ENCODE assay signal across 20 cellular contexts in genomic region chr19:33382006-33382405, GRCh38. TPM values are rescaled to one million over a fixed set of nuclear protein-coding genes. Genes with fewer than 3 reads are reported as not detected.
DNase-seq lines count a peak whose midpoint lies in the region; ATAC-seq, FAIRE-seq and TF ChIP-seq lines count a peak whose summit lies in the region.
"Had no signal": no experiment of that assay in that cellular context is flagged by ENCODE, and none has a peak within 500 bp of the region (broad histone marks: within the 10 kb centered on the region; RNA-seq: fewer than 3 reads in every experiment).

No MANE protein-coding gene starts in this region.

- ATAC-seq in K562 (no peak), GM19035 (IDR thresholded peaks at IDR 0.05; ENCODE audit: unreplicated experiment) (no peak), HG02610 (IDR thresholded peaks at IDR 0.05; ENCODE audit: unreplicated experiment) (no peak), GM21619 (IDR thresholded peaks at IDR 0.05; ENCODE audit: unreplicated experiment) (no peak)

- no peaks in the 10 kb centered on the region for H3K27me3 ChIP-seq in H9 (ENCODE audit: insufficient read depth, low read length)
- no peaks in the 10 kb centered on the region for H3K27me3 ChIP-seq in K562 (ENCODE audit: control insufficient read depth in 2 of 2, insufficient read depth in 2 of 2, low read length in 2 of 2)
- no peaks in the 10 kb centered on the region for H3K27me3 ChIP-seq in trophoblast cell (ENCODE audit: insufficient read depth, low read length)
- H3K27me3 ChIP-seq: BE2C, Peyer's patch, SJSA1 had no signal

- peak overlapping the region; percentile 40 for H3K27ac Mint-ChIP-seq in activated naive CD4-positive, alpha-beta T cell treated with anti-CD3 and anti-CD28 coated beads for 36 hours
- peak overlapping the region in 2 of 3 experiments; percentile 15 to 17; a peak in 3 of 7 replicates for H3K27ac Mint-ChIP-seq in H9

- WGBS in H9 (ENCODE audit: extremely low coverage, insufficient read length, low lambda C conversion rate), result no CpG with 5 or more reads among the region's 4 CpGs
- WGBS in K562 (ENCODE audit: insufficient coverage, low coverage, missing lambda C conversion rate), result 78% methylated on average over 4 of the region's 4 CpGs
- no CpG with 5 or more reads among the region's 4 CpGs for WGBS in trophoblast cell (ENCODE audit: extremely low coverage, insufficient coverage, insufficient read length)

- H3K4me1 ChIP-seq in H9 (ENCODE audit: insufficient read depth, low read length) (peaks cover 2% of the 10 kb centered on the region; the same call in 1 of the 2 replicates), K562 (replicated peaks in 1 of 2; ENCODE audit: control insufficient read depth in 2 of 2, insufficient read depth in 2 of 2, low read length in 2 of 2) (peaks cover 0 to 2% of the 10 kb centered on the region in 2 experiments; a peak in 1 of 5 replicates), trophoblast cell (ENCODE audit: control insufficient read depth in 1 of 2, insufficient read depth in 2 of 2, low read length in 2 of 2) (peaks cover 0 to 4% of the 10 kb centered on the region in 2 experiments)

- CTCF ChIA-PET in activated naive CD4-positive, alpha-beta T cell treated with anti-CD3 and anti-CD28 coated beads for 36 hours (lab: Charles Lee), result no interaction called here
- CTCF ChIA-PET in K562 (lab: Yijun Ruan, JAX; ENCODE audit: low intra/inter-chr PET ratio), result no interaction called here

- no peaks in the 10 kb centered on the region for H3K9me1 ChIP-seq in K562 (ENCODE audit: control insufficient read depth, insufficient read depth, low read length)

- no TSS peak for BruUV-seq in K562 (replicated peaks; lab: Mats Ljungman, UMichigan)

- H4K91ac ChIP-seq in H9 (ENCODE audit: insufficient read length, low read depth, low read length) (no peak overlapping the region), trophoblast cell (ENCODE audit: low read depth, low read length) (no peak overlapping the region)

- TF ChIP-seq RAD21 in K562 (CRISPR knock-in tag; conservative IDR thresholded peaks at IDR 0.05 in 1 of 2, IDR thresholded peaks at IDR 0.05 in 1 of 2), result no peak

- no peak for DNase-seq in activated naive CD4-positive, alpha-beta T cell treated with anti-CD3 and anti-CD28 coated beads for 36 hours
- no peak for DNase-seq in activated naive CD4-positive, alpha-beta T cell (lab: John Stamatoyannopoulos, UW)
- DNase-seq in H9 (no peak), K562 (ENCODE audit: extremely low read depth in 1 of 4, low spot score in 3 of 4) (no peak), trophoblast cell (no peak)
- DNase-seq: BE2C, DND-41, KBM-7, NCI-H1092, NCI-H1436, NCI-H1930, NCI-H510A had no signal

- TF ChIP-seq EP300 in K562 (IDR thresholded peaks at IDR 0.05; ENCODE audit: low read length), result no peak

- POLR2A ChIA-PET in K562 (lab: Yijun Ruan, JAX), result interaction anchor here (0.6 to 6.1 kb wide), 7 partner anchors 9 to 989 kb away, joined by 3 to 50 read pairs (median 4); partner anchors contain the start of gene CEBPG

- peaks cover 6% of the 10 kb centered on the region for H3K79me1 ChIP-seq in H9 (ENCODE audit: insufficient read depth, low read depth, low read length, poor library complexity, severe bottlenecking)
- no peaks in the 10 kb centered on the region for H3K79me1 ChIP-seq in trophoblast cell (ENCODE audit: low read length)

- H3K4me1 Mint-ChIP-seq in activated naive CD4-positive, alpha-beta T cell treated with anti-CD3 and anti-CD28 coated beads for 36 hours (ENCODE audit: low read depth), result peaks cover 37% of the 10 kb centered on the region
- H3K4me1 Mint-ChIP-seq in H9, result peaks cover 37% of the 10 kb centered on the region in 2 experiments

- H3K14ac ChIP-seq in H9 (ENCODE audit: insufficient read depth, low read length) (no peak overlapping the region), trophoblast cell (ENCODE audit: low read length) (no peak overlapping the region)

- H2BK12ac ChIP-seq in H9 (ENCODE audit: insufficient read length, low read depth, low read length) (no peak overlapping the region), trophoblast cell (ENCODE audit: low read length) (no peak overlapping the region)

- no peak overlapping the region for H3K4me2 ChIP-seq in H9 (ENCODE audit: insufficient read depth, insufficient read length, low read length)
- no peak overlapping the region for H3K4me2 ChIP-seq in K562 (ENCODE audit: insufficient read depth, low read length)
- H3K4me2 ChIP-seq in trophoblast cell (ENCODE audit: low read length), result no peak overlapping the region

- H3K9ac ChIP-seq in H9 (ENCODE audit: extremely low read depth, insufficient read length, low read length) (no peak overlapping the region), K562 (ENCODE audit: insufficient read depth in 1 of 2, low read depth in 2 of 2, low read length in 2 of 2) (no peak overlapping the region), trophoblast cell (ENCODE audit: low read length) (no peak overlapping the region)

- peaks cover 29% of the 10 kb centered on the region for H3K36me3 ChIP-seq in K562 (ENCODE audit: control insufficient read depth, insufficient read depth, low read length)
- H3K36me3 ChIP-seq in trophoblast cell (ENCODE audit: control insufficient read depth in 1 of 2, insufficient read depth in 2 of 2, low read length in 2 of 2), result peaks cover 7 to 15% of the 10 kb centered on the region in 2 experiments

- TF ChIP-seq POLR2A in K562 (conservative IDR thresholded peaks at IDR 0.05), result 0 out of 2 replicates have a peak, but pooled peaks have one; percentile 24

- H4K12ac ChIP-seq in trophoblast cell (ENCODE audit: low read depth, low read length), result no peak overlapping the region

- H3K4ac ChIP-seq in H9 (ENCODE audit: low read depth, low read length) (no peak overlapping the region), trophoblast cell (ENCODE audit: low read depth, low read length) (peak overlapping the region; percentile 19)

- peaks cover 27% of the 10 kb centered on the region for H3K36me3 Mint-ChIP-seq in activated naive CD4-positive, alpha-beta T cell treated with anti-CD3 and anti-CD28 coated beads for 36 hours (ENCODE audit: low read depth)
- peaks cover 7 to 19% (median 9%) of the 10 kb centered on the region in 3 experiments; a peak in 6 of 7 replicates for H3K36me3 Mint-ChIP-seq in H9 (ENCODE audit: insufficient read depth in 1 of 3, low read depth in 3 of 3)

- H3K9me3 ChIP-seq in H9 (ENCODE audit: control insufficient read depth, low read depth, low read length), result no peaks in the 10 kb centered on the region
- no peaks in the 10 kb centered on the region for H3K9me3 ChIP-seq in K562 (replicated peaks; ENCODE audit: control insufficient read depth, insufficient read depth, low read depth, low read length)
- no peaks in the 10 kb centered on the region for H3K9me3 ChIP-seq in trophoblast cell (ENCODE audit: insufficient read depth, low read depth, low read length)
- H3K9me3 ChIP-seq: BE2C, Peyer's patch, SJSA1 had no signal

- no peak overlapping the region for H3K18ac ChIP-seq in H9 (ENCODE audit: insufficient read length, low read depth, low read length)
- no peak overlapping the region for H3K18ac ChIP-seq in trophoblast cell (ENCODE audit: low read length)

- H2BK5ac ChIP-seq in H9 (ENCODE audit: insufficient read length, low read length) (no peak overlapping the region), trophoblast cell (ENCODE audit: low read depth, low read length, poor library complexity) (no peak overlapping the region)

- H2BK15ac ChIP-seq in H9 (ENCODE audit: low read depth, low read length), result no peak overlapping the region

- H4K20me1 ChIP-seq in H9 (ENCODE audit: control insufficient read depth, insufficient read depth, insufficient read length) (peaks cover 2% of the 10 kb centered on the region), K562 (replicated peaks; ENCODE audit: control insufficient read depth, insufficient read depth, low read length) (peaks cover 81% of the 10 kb centered on the region)

- no peak overlapping the region for H2AK5ac ChIP-seq in H9 (ENCODE audit: insufficient read length, low read length)
- no peak overlapping the region for H2AK5ac ChIP-seq in trophoblast cell (ENCODE audit: low read length)

- H2BK120ac ChIP-seq in H9 (ENCODE audit: low read depth, low read length, poor library complexity, severe bottlenecking) (no peak overlapping the region), trophoblast cell (ENCODE audit: insufficient read depth, low read length, poor library complexity) (no peak overlapping the region)

- intact Hi-C loops in activated naive CD4-positive, alpha-beta T cell treated with anti-CD3 and anti-CD28 coated beads for 36 hours (cut with micrococcal nuclease), result no loop called here
- intact Hi-C loops in K562 (cut with micrococcal nuclease), result no loop called here

- TF ChIP-seq CTCF in H9 (conservative IDR thresholded peaks at IDR 0.05), result no peak
- no peak for TF ChIP-seq CTCF in K562 (IDR thresholded peaks at IDR 0.05 in 2 of 3, conservative IDR thresholded peaks at IDR 0.05 in 1 of 3; ENCODE audit: insufficient read depth in 2 of 3, low read depth in 1 of 3, low read length in 3 of 3)

- H3K4me3 Mint-ChIP-seq in activated naive CD4-positive, alpha-beta T cell treated with anti-CD3 and anti-CD28 coated beads for 36 hours, result no peak overlapping the region
- no peak overlapping the region for H3K4me3 Mint-ChIP-seq in H9

- H3K4me3 ChIP-seq in K562 (no peak overlapping the region), trophoblast cell (ENCODE audit: low read depth, low read length) (no peak overlapping the region)
- H3K4me3 ChIP-seq: Peyer's patch, SJSA1 had no signal

- H3K23ac ChIP-seq in H9 (ENCODE audit: insufficient read length, low read depth, low read length), result no peak overlapping the region
- H3K23ac ChIP-seq in trophoblast cell (ENCODE audit: low read length), result no peak overlapping the region

- no peak overlapping the region for H3K56ac ChIP-seq in H9 (ENCODE audit: insufficient read length, low read depth, low read length)

- no peak overlapping the region for H3T11ph ChIP-seq in H9 (ENCODE audit: low read length)

- no peak for FAIRE-seq in K562 (lab: Jason Lieb, UNC)
- FAIRE-seq: A204.1, GM12891, H1 had no signal

- H2AFZ ChIP-seq in H9 (ENCODE audit: low read length), result no peak overlapping the region
- no peak overlapping the region for H2AFZ ChIP-seq in K562 (ENCODE audit: low read depth, low read length)
- H2AFZ ChIP-seq in trophoblast cell (ENCODE audit: insufficient read depth, low read length, poor library complexity), result no peak overlapping the region

- H3K27ac ChIP-seq in H9 (ENCODE audit: insufficient read length, low read depth, low read length) (no peak overlapping the region), K562 (ENCODE audit: extremely low read depth, low read depth, low read length) (no peak overlapping the region), trophoblast cell (ENCODE audit: low read depth, low read length) (no peak overlapping the region)
- H3K27ac ChIP-seq: Peyer's patch, SJSA1 had no signal

- no peak overlapping the region for H4K5ac ChIP-seq in H9 (ENCODE audit: insufficient read length, low read depth, low read length)

- no peaks in the 10 kb centered on the region for H3K23me2 ChIP-seq in H9 (ENCODE audit: insufficient read length, low read depth, low read length, poor library complexity, severe bottlenecking)

- H3K27me3 Mint-ChIP-seq in activated naive CD4-positive, alpha-beta T cell treated with anti-CD3 and anti-CD28 coated beads for 36 hours (ENCODE audit: low read depth), result no peaks in the 10 kb centered on the region
- no peaks in the 10 kb centered on the region for H3K27me3 Mint-ChIP-seq in H9 (ENCODE audit: low read depth)

- in situ Hi-C loops in K562 (cut with MboI), result no loop called here

- no peak overlapping the region for H4K8ac ChIP-seq in H9 (replicated peaks; ENCODE audit: insufficient read length, low read depth, low read length)
- H4K8ac ChIP-seq in trophoblast cell (ENCODE audit: low read depth, low read length), result no peak overlapping the region

- H2BK20ac ChIP-seq in H9 (ENCODE audit: low read depth, low read length, poor library complexity, severe bottlenecking), result no peak overlapping the region

- no peaks in the 10 kb centered on the region for H3K9me3 Mint-ChIP-seq in activated naive CD4-positive, alpha-beta T cell treated with anti-CD3 and anti-CD28 coated beads for 36 hours
- H3K9me3 Mint-ChIP-seq in H9, result no peaks in the 10 kb centered on the region

- H3K79me2 ChIP-seq in H9 (ENCODE audit: insufficient read depth, low read length) (peaks cover 13% of the 10 kb centered on the region; the same call in 1 of the 2 replicates), K562 (ENCODE audit: control insufficient read depth, insufficient read depth, low read length) (peaks cover 52% of the 10 kb centered on the region), trophoblast cell (ENCODE audit: control insufficient read depth, insufficient read depth, low read length, poor library complexity) (peaks cover 4% of the 10 kb centered on the region)

RNA-seq across cellular contexts. Expression of gene CEBPG, which starts 8.5 kb away (rescaled TPM):
- total RNA-seq in activated naive CD4-positive, alpha-beta T cell treated with anti-CD3 and anti-CD28 coated beads for 36 hours, result 10 to 100 TPM; 37.3 to 38.7 TPM
- 33.7 and 33.9 TPM in 2 replicates for total RNA-seq in H9 (2021)
- total RNA-seq in K562 (2011; cell fraction: chromatin; rRNA removed; ENCODE audit: low replicate concordance), result 10.0 and 38.4 TPM in 2 replicates
- 8.7 and 12.4 TPM in 2 replicates for total RNA-seq in K562 (2011; cell fraction: nucleolus; rRNA removed)
- total RNA-seq in K562 (2011; cell fraction: nucleoplasm; rRNA removed), result 16.9 and 22.7 TPM in 2 replicates
- total RNA-seq in K562 (2014; rRNA removed), result 29.7 and 31.2 TPM in 2 replicates
- total RNA-seq in K562 (2014; rRNA removed; fragmentation: Illumina TruSeq; extraction: Trizol), result 34.9 and 42.3 TPM in 2 replicates
- 15.0 and 17.3 TPM in 2 replicates for total RNA-seq in K562 (2015; rRNA removed; fragmentation: Illumina TruSeq; extraction: Trizol)
- total RNA-seq in K562 (2021), result 29.7 and 34.6 TPM in 2 replicates
- 30.9 and 31.2 TPM in 2 replicates for polyA plus RNA-seq in K562 (2011; rRNA removed)
- 9.2 and 18.2 TPM in 2 replicates for polyA plus RNA-seq in K562 (2011; cell fraction: cytosol; rRNA removed)
- polyA plus RNA-seq in K562 (2011; cell fraction: nucleus; rRNA removed), result 11.6 and 23.1 TPM in 2 replicates
- 16.1 and 50.7 TPM in 2 replicates for polyA plus RNA-seq in K562 (2012)
- 28.8 and 30.1 TPM in 2 replicates for polyA plus RNA-seq in K562 (2014; fragmentation: Illumina TruSeq; extraction: Trizol)
- 1 to 10 TPM; 9.5 to 9.8 TPM for polyA plus RNA-seq in K562 (2014; fragmentation: Nextera tagmentation; extraction: Ambion mirVana)
- 30.2 and 33.0 TPM in 2 replicates for polyA plus RNA-seq in K562 (2014; rRNA removed)
- polyA minus RNA-seq in K562 (2011; rRNA and poly(A)+ RNA removed), result 31.5 and 41.1 TPM in 2 replicates
- polyA minus RNA-seq in K562 (2011; cell fraction: cytosol; rRNA and poly(A)+ RNA removed), result 10.6 and 12.5 TPM in 2 replicates
- polyA minus RNA-seq in K562 (2011; cell fraction: nucleus; rRNA and poly(A)+ RNA removed), result 7.7 and 21.0 TPM in 2 replicates
- 26.6 and 27.5 TPM in 2 replicates for polyA plus RNA-seq in trophoblast cell (2013)
